ENCODE assay signal across 23 cellular contexts in genomic region chr10:64409349-64409748, GRCh38.
DNase-seq lines count a peak whose midpoint lies in the region; ATAC-seq, FAIRE-seq and TF ChIP-seq lines count a peak whose summit lies in the region.
"Had no signal": no experiment of that assay in that cellular context is flagged by ENCODE, and none has a peak within 500 bp of the region (broad histone marks: within the 10 kb centered on the region; RNA-seq: fewer than 3 reads in every experiment).

No MANE protein-coding gene starts in this region.

- POLR2A ChIA-PET in HepG2 (lab: Yijun Ruan, JAX) = no interaction called here
- POLR2A ChIA-PET in K562 (lab: Yijun Ruan, JAX) = no interaction called here

- in situ Hi-C loops in HepG2 (cut with HindIII; ENCODE audit: extremely low pct_ligation_motif_present, low pct_unique_long_range_greater_than_20kb) (no loop called here), K562 (cut with MboI) (no loop called here)

- TF ChIP-seq POLR2A in HepG2 (IDR thresholded peaks at IDR 0.05; ENCODE audit: insufficient read depth in 1 of 2, low read depth in 2 of 2, low read length in 2 of 2) (no peak), right lobe of liver (IDR thresholded peaks at IDR 0.05) (no peak), K562 (conservative IDR thresholded peaks at IDR 0.05) (no peak), upper lobe of left lung (IDR thresholded peaks at IDR 0.05) (no peak)

- no peaks in the 10 kb centered on the region for H3K27me3 ChIP-seq in HepG2 (ENCODE audit: control insufficient read depth in 1 of 2, insufficient read depth in 2 of 2, low read length in 2 of 2)
- no peaks in the 10 kb centered on the region for H3K27me3 ChIP-seq in right lobe of liver
- H3K27me3 ChIP-seq in K562 (ENCODE audit: control insufficient read depth in 2 of 2, insufficient read depth in 2 of 2, low read length in 2 of 2) = no peaks in the 10 kb centered on the region
- no peaks in the 10 kb centered on the region for H3K27me3 ChIP-seq in upper lobe of left lung
- H3K27me3 ChIP-seq: BE2C, BLaER1 had no signal

- H3K4me2 ChIP-seq in HepG2 (ENCODE audit: low read depth, low read length) (no peak overlapping the region), K562 (ENCODE audit: insufficient read depth, low read length) (no peak overlapping the region)
- H3K4me2 ChIP-seq: BLaER1 had no signal

- 91% methylated on average over 1 of the region's 1 CpG for WGBS in HepG2 (ENCODE audit: low lambda C conversion rate)
- 90% methylated on average over 1 of the region's 1 CpG for WGBS in right lobe of liver (ENCODE audit: insufficient coverage, low coverage, low lambda C conversion rate, missing lambda C conversion rate)
- WGBS in K562 (ENCODE audit: insufficient coverage, low coverage, missing lambda C conversion rate) = 43% methylated on average over 1 of the region's 1 CpG
- 96 to 100% methylated on average over 1 of the region's 1 CpG for WGBS in upper lobe of left lung, 2 donors

- FAIRE-seq in HepG2 (lab: Jason Lieb, UNC) (no peak), K562 (lab: Jason Lieb, UNC) (no peak)
- FAIRE-seq: G401.6, GM12891, GM19239 had no signal

- CTCF ChIA-PET in HepG2 (lab: Yijun Ruan, JAX; ENCODE audit: low intra/inter-chr PET ratio, low total read pairs) (no interaction called here), K562 (lab: Yijun Ruan, JAX; ENCODE audit: low intra/inter-chr PET ratio) (no interaction called here)

- no peak for DNase-seq in HepG2 (ENCODE audit: low spot score)
- no peak for DNase-seq in right lobe of liver
- DNase-seq in K562 (ENCODE audit: extremely low read depth in 1 of 4, low spot score in 3 of 4) = no peak
- DNase-seq in osteocyte (ENCODE audit: extremely low spot score, unreplicated experiment) = no peak
- DNase-seq in NCI-H1048 (lab: John Stamatoyannopoulos, UW) = no peak
- DNase-seq in upper lobe of left lung = no peak
- no peak for DNase-seq in NCI-H2029 (lab: John Stamatoyannopoulos, UW)
- DNase-seq: ACHN; BE2C; C1 segment of cervical spinal cord; CD4-positive, alpha-beta memory T cell; CD4-positive, CD25-positive, alpha-beta regulatory T cell; CD8-positive, alpha-beta memory T cell; COR-L47; DMS 273 treated with DMSO at 0.1 percent for 48 hours; DMS79 treated with DMSO at 0.1 percent for 48 hours; GF-D8 had no signal

- TF ChIP-seq CTCF in HepG2 (CRISPR knock-in tag; IDR thresholded peaks at IDR 0.05) = no peak
- TF ChIP-seq CTCF in right lobe of liver (IDR thresholded peaks at IDR 0.05) = no peak
- no peak for TF ChIP-seq CTCF in K562 (IDR thresholded peaks at IDR 0.05 in 2 of 3, conservative IDR thresholded peaks at IDR 0.05 in 1 of 3; ENCODE audit: insufficient read depth in 2 of 3, low read depth in 1 of 3, low read length in 3 of 3)
- TF ChIP-seq CTCF in osteocyte (IDR thresholded peaks at IDR 0.05) = no peak
- no peak for TF ChIP-seq CTCF in upper lobe of left lung (IDR thresholded peaks at IDR 0.05)

- no peak for ATAC-seq in HepG2
- ATAC-seq in right lobe of liver = no peak
- ATAC-seq in K562 = no peak
- no peak for ATAC-seq in upper lobe of left lung (ENCODE audit: low FRiP score in 2 of 2)

- no peaks in the 10 kb centered on the region for H3K27me3 Mint-ChIP-seq in osteocyte (ENCODE audit: unreplicated experiment)
- H3K27me3 Mint-ChIP-seq: CD4-positive, alpha-beta memory T cell; CD4-positive, CD25-positive, alpha-beta regulatory T cell; CD8-positive, alpha-beta memory T cell had no signal

- H3K27ac Mint-ChIP-seq in osteocyte (ENCODE audit: unreplicated experiment) = peak overlapping the region; percentile 85
- H3K27ac Mint-ChIP-seq: CD14-positive monocyte; CD4-positive, alpha-beta memory T cell; CD4-positive, CD25-positive, alpha-beta regulatory T cell; CD8-positive, alpha-beta memory T cell had no signal

- H3K79me2 ChIP-seq in HepG2 (ENCODE audit: insufficient read depth, low read length) = no peaks in the 10 kb centered on the region
- H3K79me2 ChIP-seq in K562 (ENCODE audit: control insufficient read depth, insufficient read depth, low read length) = no peaks in the 10 kb centered on the region

- H3K9me1 ChIP-seq in K562 (ENCODE audit: control insufficient read depth, insufficient read depth, low read length) = no peaks in the 10 kb centered on the region

- intact Hi-C loops in HepG2 (cut with micrococcal nuclease; ENCODE audit: unreplicated experiment) = no loop called here
- intact Hi-C loops in right lobe of liver (cut with DNase I) = no loop called here
- intact Hi-C loops in K562 (cut with micrococcal nuclease) = no loop called here

- no peak overlapping the region for H3K4me3 Mint-ChIP-seq in osteocyte (ENCODE audit: unreplicated experiment)
- H3K4me3 Mint-ChIP-seq: CD14-positive monocyte; CD4-positive, alpha-beta memory T cell; CD4-positive, CD25-positive, alpha-beta regulatory T cell; CD8-positive, alpha-beta memory T cell had no signal

- no peaks in the 10 kb centered on the region for H3K4me1 ChIP-seq in HepG2 (ENCODE audit: insufficient read depth, low read length)
- no peaks in the 10 kb centered on the region for H3K4me1 ChIP-seq in right lobe of liver
- no peaks in the 10 kb centered on the region for H3K4me1 ChIP-seq in K562 (replicated peaks in 1 of 2; ENCODE audit: control insufficient read depth in 2 of 2, insufficient read depth in 2 of 2, low read length in 2 of 2)
- H3K4me1 ChIP-seq in upper lobe of left lung = no peaks in the 10 kb centered on the region
- H3K4me1 ChIP-seq: BE2C had no signal

- H3K27ac ChIP-seq in HepG2 (ENCODE audit: extremely low read length, insufficient read depth, low read length) (no peak overlapping the region), right lobe of liver (no peak overlapping the region), K562 (ENCODE audit: extremely low read depth, low read depth, low read length) (no peak overlapping the region), upper lobe of left lung (no peak overlapping the region)
- H3K27ac ChIP-seq: 22Rv1, BLaER1 had no signal

- no peaks in the 10 kb centered on the region for H4K20me1 ChIP-seq in HepG2 (ENCODE audit: insufficient read depth, low read length)
- H4K20me1 ChIP-seq in K562 (replicated peaks; ENCODE audit: control insufficient read depth, insufficient read depth, low read length) = no peaks in the 10 kb centered on the region
- H4K20me1 ChIP-seq: BLaER1 had no signal

- H3K36me3 Mint-ChIP-seq in osteocyte (ENCODE audit: unreplicated experiment) = peaks cover 4% of the 10 kb centered on the region
- H3K36me3 Mint-ChIP-seq: CD14-positive monocyte; CD4-positive, alpha-beta memory T cell; CD4-positive, CD25-positive, alpha-beta regulatory T cell; CD8-positive, alpha-beta memory T cell had no signal

- H3K9ac ChIP-seq in HepG2 (ENCODE audit: insufficient read depth, low read depth, low read length) (no peak overlapping the region), K562 (ENCODE audit: insufficient read depth in 1 of 2, low read depth in 2 of 2, low read length in 2 of 2) (no peak overlapping the region)
- H3K9ac ChIP-seq: BLaER1 had no signal

- no peaks in the 10 kb centered on the region for H3K9me3 ChIP-seq in HepG2 (ENCODE audit: low read length)
- H3K9me3 ChIP-seq in right lobe of liver = no peaks in the 10 kb centered on the region
- no peaks in the 10 kb centered on the region for H3K9me3 ChIP-seq in K562 (replicated peaks; ENCODE audit: control insufficient read depth, insufficient read depth, low read depth, low read length)
- no peaks in the 10 kb centered on the region for H3K9me3 ChIP-seq in upper lobe of left lung
- H3K9me3 ChIP-seq: BE2C, BLaER1 had no signal

- TF ChIP-seq RAD21 in HepG2 (CRISPR knock-in tag; IDR thresholded peaks at IDR 0.05) (no peak), K562 (CRISPR knock-in tag; conservative IDR thresholded peaks at IDR 0.05 in 1 of 2, IDR thresholded peaks at IDR 0.05 in 1 of 2) (no peak)

- no peaks in the 10 kb centered on the region for H3K9me3 Mint-ChIP-seq in osteocyte (ENCODE audit: unreplicated experiment)

- H3K36me3 ChIP-seq in HepG2 (replicated peaks in 1 of 2; ENCODE audit: control insufficient read depth in 1 of 2, insufficient read depth in 2 of 2, low read length in 2 of 2) (no peaks in the 10 kb centered on the region), right lobe of liver (no peaks in the 10 kb centered on the region), K562 (ENCODE audit: control insufficient read depth, insufficient read depth, low read length) (no peaks in the 10 kb centered on the region), upper lobe of left lung (no peaks in the 10 kb centered on the region)
- H3K36me3 ChIP-seq: BE2C, BLaER1 had no signal

- peaks cover 61% of the 10 kb centered on the region for H3K4me1 Mint-ChIP-seq in osteocyte (ENCODE audit: unreplicated experiment)
- H3K4me1 Mint-ChIP-seq: CD14-positive monocyte; CD4-positive, alpha-beta memory T cell; CD4-positive, CD25-positive, alpha-beta regulatory T cell; CD8-positive, alpha-beta memory T cell had no signal

- TF ChIP-seq EP300 in HepG2 (IDR thresholded peaks at IDR 0.05; ENCODE audit: low read depth in 2 of 2, low read length in 2 of 2) (no peak), HepG2 (CRISPR knock-in tag; IDR thresholded peaks at IDR 0.05; ENCODE audit: borderline replicate concordance) (no peak), K562 (IDR thresholded peaks at IDR 0.05; ENCODE audit: low read length) (no peak), upper lobe of left lung (IDR thresholded peaks at IDR 0.05) (no peak)

- H2AFZ ChIP-seq in HepG2 (ENCODE audit: low read length) = no peak overlapping the region
- no peak overlapping the region for H2AFZ ChIP-seq in K562 (ENCODE audit: low read depth, low read length)

- BruUV-seq in HepG2 (replicated peaks; lab: Mats Ljungman, UMichigan) = no TSS peak
- no TSS peak for BruUV-seq in K562 (replicated peaks; lab: Mats Ljungman, UMichigan)

- no peak overlapping the region for H3K4me3 ChIP-seq in HepG2 (replicated peaks in 1 of 3; ENCODE audit: insufficient read depth in 1 of 3, low read depth in 2 of 3, low read length in 3 of 3)
- H3K4me3 ChIP-seq in right lobe of liver = no peak overlapping the region
- H3K4me3 ChIP-seq in K562 = no peak overlapping the region
- no peak overlapping the region for H3K4me3 ChIP-seq in upper lobe of left lung
- H3K4me3 ChIP-seq: BLaER1 had no signal

TF ChIP-seq in HepG2, 621 proteins besides CTCF, POLR2A, EP300 and RAD21:
- no peak for TF ChIP-seq ZNF781 (CRISPR knock-in tag; IDR thresholded peaks at IDR 0.05; ENCODE audit: borderline replicate concordance, not compliant biosample characterization)
- peak; percentile 14 to 58; a peak in 2 of 4 replicates for TF ChIP-seq MAFK (conservative IDR thresholded peaks at IDR 0.05 in 1 of 2, IDR thresholded peaks at IDR 0.05 in 1 of 2; ENCODE audit: low read length in 2 of 2)
- TF ChIP-seq MAFF (IDR thresholded peaks at IDR 0.05; ENCODE audit: low read depth, low read length) = 0 out of 2 replicates have a peak, but pooled peaks have one; percentile 27

TF ChIP-seq in K562, 482 proteins besides CTCF, POLR2A, EP300 and RAD21 (continues in another document):
- TF ChIP-seq MTA2 (IDR thresholded peaks at IDR 0.05; ENCODE audit: low read depth) = no peak
- TF ChIP-seq ZKSCAN3 (CRISPR knock-in tag; IDR thresholded peaks at IDR 0.05) = no peak
- 0 out of 2 replicates have a peak, but pooled peaks have one; percentile 11 for TF ChIP-seq MAFG (tag; conservative IDR thresholded peaks at IDR 0.05)

Comparison
In these comparisons a context has a peak if more than half of its experiments do, and no peak if none do; other contexts are left out.
1. Of the 241 proteins assayed by ChIP-seq in both HepG2 and K562: peak only in HepG2: MAFF and MAFK; only in K562: MAFG; in both: none; in neither: 238.